Comparison of ENCODE assay signal across 8 cellular contexts in genomic region chr1:41240806-41241747, GRCh38. TPM values are rescaled to one million over a fixed set of nuclear protein-coding genes. Genes with fewer than 3 reads are reported as not detected.
DNase-seq lines count a peak whose midpoint lies in the region; ATAC-seq and TF ChIP-seq lines count a peak whose summit lies in the region.

No MANE protein-coding gene starts in this region.

- TF ChIP-seq CTCF in choroid plexus epithelial cell (conservative IDR thresholded peaks at IDR 0.05; ENCODE audit: low read depth, low read length) = no peak
- TF ChIP-seq CTCF in liver (IDR thresholded peaks at IDR 0.05; ENCODE audit: low read depth, low read length, missing input control) = no peak

- ATAC-seq in GM21825 (IDR thresholded peaks at IDR 0.05; ENCODE audit: unreplicated experiment) = peak; percentile 49

- H3K27ac ChIP-seq in liver (ENCODE audit: low read depth in 1 of 2, low read length in 2 of 2) = peak overlapping the region; percentile 90 to 91

- peak overlapping the region; percentile 77 for H3K9ac ChIP-seq in liver (ENCODE audit: low read depth in 1 of 2, low read length in 2 of 2)

- 3% methylated on average over 57 of the region's 57 CpGs for WGBS in liver

- H3K9me3 ChIP-seq in MG63 (no peaks in the 10 kb centered on the region), liver (ENCODE audit: control insufficient read depth in 4 of 4, low read length in 3 of 4) (no peaks in the 10 kb centered on the region)

- H3K36me3 ChIP-seq in MG63 (no peaks in the 10 kb centered on the region), liver (ENCODE audit: control insufficient read depth in 4 of 4, insufficient read depth in 3 of 4, low read depth in 1 of 4, low read length in 3 of 4) (no peaks in the 10 kb centered on the region)

- peak overlapping the region; percentile 64 for H3K4me3 ChIP-seq in MG63
- H3K4me3 ChIP-seq in choroid plexus epithelial cell (ENCODE audit: low read depth, low read length) = peak overlapping the region; percentile 68
- peak overlapping the region; percentile 68 to 98 (median 69) for H3K4me3 ChIP-seq in liver (ENCODE audit: low read depth in 1 of 3, low read length in 3 of 3)

- peaks cover 3 to 30% (median 14%) of the 10 kb centered on the region in 4 donors for H3K4me1 ChIP-seq in liver (ENCODE audit: control insufficient read depth in 4 of 4, insufficient read depth in 4 of 4, low read length in 3 of 4)

- in situ Hi-C loops in G401 (cut with HindIII; ENCODE audit: low sequenced_read_pairs) = no loop called here

- DNase-seq in G401 (ENCODE audit: low spot score) (peak; percentile 43), MG63 (peak; percentile 82), choroid plexus epithelial cell (ENCODE audit: low read depth) (peak; percentile 32), dedifferentiated amniotic fluid mesenchymal stem cell (ENCODE audit: extremely low spot score) (no peak)
- DNase-seq in activated CD4-positive, CD25-positive, alpha-beta regulatory T cell treated with anti-CD3 and anti-CD28 coated beads, Interleukin-2, amount 50 U/mL, for 16 hours (ENCODE audit: low read depth, low spot score) = peak; percentile 20
- peak; percentile 36 for DNase-seq in stimulated activated CD4-positive, alpha-beta T cell treated with anti-CD3 and anti-CD28 coated beads, Interleukin-4, amount 100 ng/mL, for 24 hours

- H3K27me3 ChIP-seq in MG63 = no peaks in the 10 kb centered on the region
- H3K27me3 ChIP-seq in liver (ENCODE audit: control insufficient read depth in 4 of 4, insufficient read depth in 4 of 4, low read length in 3 of 4) = no peaks in the 10 kb centered on the region

- TF ChIP-seq RAD21 in liver (IDR thresholded peaks at IDR 0.05) = peak in 1 of 2 donors; percentile 11

TF ChIP-seq in liver, 16 proteins besides CTCF, POLR2A, EP300 and RAD21:
- TF ChIP-seq REST (IDR thresholded peaks at IDR 0.05) (no peak), GABPA (IDR thresholded peaks at IDR 0.05 in 1 of 2, conservative IDR thresholded peaks at IDR 0.05 in 1 of 2) (peak in 1 of 2 donors; percentile 21), MAX (IDR thresholded peaks at IDR 0.05) (peak; percentile 11), FOXA1 (IDR thresholded peaks at IDR 0.05) (no peak), HNF4A (conservative IDR thresholded peaks at IDR 0.05) (peak in 1 of 2 donors; percentile 18)

RNA-seq across cellular contexts. Expression of gene SCMH1, which starts 1.0 kb away (rescaled TPM):
- 32.1 and 39.7 TPM in 2 replicates for total RNA-seq in G401 (2014; rRNA removed; shearing (Covaris generic))
- total RNA-seq in MG63 (2014; rRNA removed; shearing (Covaris generic); ENCODE audit: low replicate concordance) = 11.5 and 13.4 TPM in 2 replicates
- 10 to 100 TPM in 1 of 2 donors, 1 to 10 TPM in 1; 9.6 to 12.8 TPM for total RNA-seq in liver
- 10 to 100 TPM in 1 of 2 donors, 1 to 10 TPM in 1; 6.6 to 11.4 TPM for polyA plus RNA-seq in liver
